Comparison of ENCODE assay signal across 18 cellular contexts in genomic region chr14:51491036-51491545, GRCh38.
"Had no signal": no experiment of that assay in that cellular context is flagged by ENCODE, and none has a peak within 500 bp of the region (broad histone marks: within the 10 kb centered on the region; RNA-seq: fewer than 3 reads in every experiment).

No MANE protein-coding gene starts in this region.

- ATAC-seq: activated CD8-positive, alpha-beta memory T cell treated with anti-CD3 and anti-CD28 coated beads, Interleukin-2, amount 10 ng/mL, durations not matched to agents 7 days and 5 days; activated naive CD4-positive, alpha-beta T cell treated with anti-CD3 and anti-CD28 coated beads, Interleukin-2, amount 50 U/mL, for 72 hours; body of pancreas; T-cell had no signal

- H3K36me3 Mint-ChIP-seq: activated CD8-positive, alpha-beta memory T cell treated with anti-CD3 and anti-CD28 coated beads, Interleukin-2, amount 10 ng/mL, durations not matched to agents 7 days and 5 days; activated naive CD4-positive, alpha-beta T cell treated with anti-CD3 and anti-CD28 coated beads, Interleukin-2, amount 50 U/mL, for 72 hours; T-cell had no signal

- H3K4me3 Mint-ChIP-seq: activated CD8-positive, alpha-beta memory T cell treated with anti-CD3 and anti-CD28 coated beads, Interleukin-2, amount 10 ng/mL, durations not matched to agents 7 days and 5 days; activated T-cell treated with anti-CD3 and anti-CD28 coated beads, Interleukin-2, amount 50 U/mL, for 24 hours; T-cell had no signal

- H3K4me1 Mint-ChIP-seq: activated CD8-positive, alpha-beta memory T cell treated with anti-CD3 and anti-CD28 coated beads, Interleukin-2, amount 10 ng/mL, durations not matched to agents 7 days and 5 days; T-cell had no signal

- H3K27ac Mint-ChIP-seq: activated CD8-positive, alpha-beta memory T cell treated with anti-CD3 and anti-CD28 coated beads, Interleukin-2, amount 10 ng/mL, durations not matched to agents 7 days and 5 days; activated naive CD4-positive, alpha-beta T cell treated with anti-CD3 and anti-CD28 coated beads, Interleukin-2, amount 50 U/mL, for 72 hours; activated T-cell treated with anti-CD3 and anti-CD28 coated beads, Interleukin-2, amount 50 U/mL, for 24 hours; T-cell had no signal

- H3K4me3 ChIP-seq: body of pancreas, heart left ventricle, left ventricle myocardium inferior, right atrium auricular region, SJSA1 had no signal

- H3K4me1 ChIP-seq: body of pancreas, heart left ventricle, left ventricle myocardium inferior, right atrium auricular region, SJSA1 had no signal

- H3K27ac ChIP-seq: body of pancreas, neutrophil, right atrium auricular region, SJSA1 had no signal

- H3K9me3 ChIP-seq: body of pancreas, neutrophil, right atrium auricular region, SJSA1 had no signal

- H3K36me3 ChIP-seq: heart left ventricle, left ventricle myocardium inferior, neutrophil, right atrium auricular region, SJSA1 had no signal

- H3K27me3 ChIP-seq: body of pancreas, heart left ventricle, neutrophil, right atrium auricular region, SJSA1 had no signal

- DNase-seq: activated CD4-positive, alpha-beta T cell treated with anti-CD3 and anti-CD28 coated beads for 1 hour; activated CD4-positive, alpha-beta T cell treated with anti-CD3 and anti-CD28 coated beads, Interleukin-2, amount 50 U/mL, for 48 hours; activated CD8-positive, alpha-beta memory T cell treated with anti-CD3 and anti-CD28 coated beads, Interleukin-2, amount 10 ng/mL, durations not matched to agents 7 days and 5 days; activated effector memory CD4-positive, alpha-beta T cell treated with anti-CD3 and anti-CD28 coated beads, Interleukin-2, amount 50 U/mL, for 16 hours; activated T-cell treated with anti-CD3 and anti-CD28 coated beads, Interleukin-2, amount 50 U/mL, for 24 hours; amniotic stem cell; body of pancreas; heart left ventricle; islet precursor cell; left ventricle myocardium inferior; posterior cingulate gyrus; stimulated activated naive CD4-positive, alpha-beta T cell treated with Interleukin-2 at 50 U/mL for 16 hours; T-cell; T1000 had no signal
